ENCODE assay signal across 27 cellular contexts in genomic region chr21:17577701-17578100, GRCh38.
"Had no signal": no experiment of that assay in that cellular context is flagged by ENCODE, and none has a peak within 500 bp of the region (broad histone marks: within the 10 kb centered on the region; RNA-seq: fewer than 3 reads in every experiment).

No MANE protein-coding gene starts in this region.

- H3K4me3 Mint-ChIP-seq: activated CD4-positive, alpha-beta memory T cell treated with anti-CD3 and anti-CD28 coated beads for 36 hours; activated CD4-positive, alpha-beta T cell treated with anti-CD3 and anti-CD28 coated beads for 36 hours; activated CD4-positive, alpha-beta T cell treated with anti-CD3 and anti-CD28 coated beads, Interleukin-2, amount 10 ng/mL, durations not matched to agents 24 days and 14 days; activated CD8-positive, alpha-beta memory T cell treated with anti-CD3 and anti-CD28 coated beads, Interleukin-2, amount 10 ng/mL, durations not matched to agents 7 days and 5 days; activated CD8-positive, alpha-beta T cell treated with anti-CD3 and anti-CD28 coated beads, Interleukin-2, amount 10 ng/mL, durations not matched to agents 7 days and 5 days; activated naive CD8-positive, alpha-beta T cell; activated T-helper 17 cell treated with anti-CD3 and anti-CD28 coated beads, Interleukin-2, amount 50 U/mL, for 72 hours; central memory CD8-positive, alpha-beta T cell; dendritic cell treated with granulocyte-macrophage colony-stimulating factor and Interleukin-4, amounts not matched to agents 40 ng/mL and 50 ng/mL, for 4 days; endodermal cell had no signal

- H3K27me3 Mint-ChIP-seq: activated naive CD8-positive, alpha-beta T cell had no signal

- H3K4me1 Mint-ChIP-seq: activated CD4-positive, alpha-beta T cell treated with anti-CD3 and anti-CD28 coated beads for 36 hours; activated CD4-positive, alpha-beta T cell treated with anti-CD3 and anti-CD28 coated beads, Interleukin-2, amount 10 ng/mL, durations not matched to agents 24 days and 14 days; activated CD8-positive, alpha-beta memory T cell treated with anti-CD3 and anti-CD28 coated beads, Interleukin-2, amount 10 ng/mL, durations not matched to agents 7 days and 5 days; activated T-helper 17 cell treated with anti-CD3 and anti-CD28 coated beads, Interleukin-2, amount 50 U/mL, for 72 hours; central memory CD8-positive, alpha-beta T cell had no signal

- DNase-seq: activated CD4-positive, alpha-beta memory T cell treated with anti-CD3 and anti-CD28 coated beads for 36 hours; activated CD4-positive, alpha-beta T cell treated with anti-CD3 and anti-CD28 coated beads for 36 hours; activated CD4-positive, alpha-beta T cell treated with anti-CD3 and anti-CD28 coated beads, Interleukin-2, amount 10 ng/mL, durations not matched to agents 24 days and 14 days; activated CD4-positive, CD25-positive, alpha-beta regulatory T cell; activated CD4-positive, CD25-positive, alpha-beta regulatory T cell treated with anti-CD3 and anti-CD28 coated beads, Interleukin-2, amount 50 U/mL, for 72 hours; activated CD8-positive, alpha-beta memory T cell treated with anti-CD3 and anti-CD28 coated beads, Interleukin-2, amount 10 ng/mL, durations not matched to agents 7 days and 5 days; activated CD8-positive, alpha-beta memory T cell treated with anti-CD3 and anti-CD28 coated beads, Interleukin-2, amount 50 U/mL, for 4 hours; activated CD8-positive, alpha-beta T cell treated with anti-CD3 and anti-CD28 coated beads, Interleukin-2, amount 10 ng/mL, durations not matched to agents 7 days and 5 days; activated effector memory CD4-positive, alpha-beta T cell treated with Interleukin-2 at 50 U/mL for 16 hours; activated gamma-delta T cell treated with Interleukin-2 at 50 U/mL for 16 hours; activated naive CD4-positive, alpha-beta T cell treated with anti-CD3 and anti-CD28 coated beads, Interleukin-2, amount 50 U/mL, for 16 hours; activated naive CD4-positive, alpha-beta T cell treated with Interleukin-2 at 50 U/mL for 16 hours; activated T-cell treated with anti-CD3 and anti-CD28 coated beads, Interleukin-2, amount 50 U/mL, for 1 hour; amniotic stem cell; anterior cingulate cortex; brain microvascular endothelial cell; dorsolateral prefrontal cortex; effector memory CD4-positive, alpha-beta T cell; endodermal cell; foreskin fibroblast; head of caudate nucleus; T-helper 2 cell had no signal

- ATAC-seq: activated CD4-positive, alpha-beta T cell treated with anti-CD3 and anti-CD28 coated beads for 36 hours; activated CD8-positive, alpha-beta memory T cell treated with anti-CD3 and anti-CD28 coated beads, Interleukin-2, amount 10 ng/mL, durations not matched to agents 7 days and 5 days; activated CD8-positive, alpha-beta T cell treated with anti-CD3 and anti-CD28 coated beads, Interleukin-2, amount 10 ng/mL, durations not matched to agents 7 days and 5 days; activated T-helper 17 cell treated with anti-CD3 and anti-CD28 coated beads, Interleukin-2, amount 50 U/mL, for 72 hours had no signal

- H3K27ac ChIP-seq: brain microvascular endothelial cell, coronary artery, dorsolateral prefrontal cortex had no signal

- H3K36me3 ChIP-seq: brain microvascular endothelial cell had no signal

- H3K36me3 Mint-ChIP-seq: activated CD4-positive, alpha-beta memory T cell treated with anti-CD3 and anti-CD28 coated beads for 36 hours; activated CD8-positive, alpha-beta memory T cell treated with anti-CD3 and anti-CD28 coated beads, Interleukin-2, amount 10 ng/mL, durations not matched to agents 7 days and 5 days; activated naive CD8-positive, alpha-beta T cell had no signal

- H3K27me3 ChIP-seq: brain microvascular endothelial cell, dorsolateral prefrontal cortex had no signal

- H3K9me3 Mint-ChIP-seq: activated CD4-positive, alpha-beta memory T cell treated with anti-CD3 and anti-CD28 coated beads for 36 hours; activated CD4-positive, alpha-beta T cell treated with anti-CD3 and anti-CD28 coated beads, Interleukin-2, amount 10 ng/mL, durations not matched to agents 24 days and 14 days; activated T-helper 17 cell treated with anti-CD3 and anti-CD28 coated beads, Interleukin-2, amount 50 U/mL, for 72 hours; central memory CD8-positive, alpha-beta T cell; dendritic cell treated with granulocyte-macrophage colony-stimulating factor and Interleukin-4, amounts not matched to agents 40 ng/mL and 50 ng/mL, for 4 days; endodermal cell had no signal

- H3K27ac Mint-ChIP-seq: activated CD4-positive, alpha-beta memory T cell treated with anti-CD3 and anti-CD28 coated beads for 36 hours; activated CD4-positive, alpha-beta T cell treated with anti-CD3 and anti-CD28 coated beads for 36 hours; activated CD4-positive, alpha-beta T cell treated with anti-CD3 and anti-CD28 coated beads, Interleukin-2, amount 10 ng/mL, durations not matched to agents 24 days and 14 days; activated CD8-positive, alpha-beta memory T cell treated with anti-CD3 and anti-CD28 coated beads, Interleukin-2, amount 10 ng/mL, durations not matched to agents 7 days and 5 days; activated CD8-positive, alpha-beta T cell treated with anti-CD3 and anti-CD28 coated beads, Interleukin-2, amount 10 ng/mL, durations not matched to agents 7 days and 5 days; activated naive CD8-positive, alpha-beta T cell; activated T-helper 17 cell treated with anti-CD3 and anti-CD28 coated beads, Interleukin-2, amount 50 U/mL, for 72 hours; dendritic cell treated with granulocyte-macrophage colony-stimulating factor and Interleukin-4, amounts not matched to agents 40 ng/mL and 50 ng/mL, for 4 days; endodermal cell had no signal

- H3K4me3 ChIP-seq: coronary artery, dorsolateral prefrontal cortex had no signal
